In genomic region chr22:21709688-21710087, GRCh38 we compare ENCODE assay signal across 1 cellular context.
TF ChIP-seq lines count a peak whose summit lies in the region.

No MANE protein-coding gene starts in this region.

TF ChIP-seq in HepG2, 621 proteins besides CTCF, POLR2A, EP300 and RAD21:
- TF ChIP-seq ZGPAT (CRISPR knock-in tag; IDR thresholded peaks at IDR 0.05), result no peak
- peak; percentile 82 for TF ChIP-seq CREB1 (IDR thresholded peaks at IDR 0.05)
- no peak for TF ChIP-seq CREB1 (CRISPR knock-in tag; IDR thresholded peaks at IDR 0.05)
TF ChIP-seq in HepG2: peak in this region for 1.
